ENCODE assay signal across 1 cellular context in genomic region chr19:36573020-36573947, GRCh38.
A peak's percentile ranks its signal among the peaks of the same experiment; 100 is the strongest.
TF ChIP-seq lines count a peak whose summit lies in the region.

Gene ZNF529, minus strand, starts transcription at chr19:36573292. Its CDS starts 946 bp downstream, at chr19:36572346.

TF ChIP-seq in HepG2, 621 proteins besides CTCF, POLR2A, EP300 and RAD21 (continued from another document and continues in another):
- TF ChIP-seq TOPORS (CRISPR knock-in tag; IDR thresholded peaks at IDR 0.05) (no peak; the same call in 1 of the 2 replicates), WIZ (CRISPR knock-in tag; IDR thresholded peaks at IDR 0.05) (0 out of 2 replicates have a peak, but pooled peaks have one; percentile 38), ZNF10 (CRISPR knock-in tag; IDR thresholded peaks at IDR 0.05; ENCODE audit: borderline replicate concordance, low read depth) (no peak), DZIP1 (CRISPR knock-in tag; IDR thresholded peaks at IDR 0.05) (no peak), GMEB1 (CRISPR knock-in tag; IDR thresholded peaks at IDR 0.05; ENCODE audit: borderline replicate concordance) (peak; percentile 85), SKI (IDR thresholded peaks at IDR 0.05; ENCODE audit: partially characterized antibody) (peak; percentile 38), ZNF639 (CRISPR knock-in tag; conservative IDR thresholded peaks at IDR 0.05) (peak; percentile 58), RORA (CRISPR knock-in tag; IDR thresholded peaks at IDR 0.05) (peak; percentile 87; the same call in 1 of the 2 replicates), ZNF619 (CRISPR knock-in tag; IDR thresholded peaks at IDR 0.05) (no peak; the same call in 1 of the 2 replicates), ISX (CRISPR knock-in tag; conservative IDR thresholded peaks at IDR 0.05) (0 out of 2 replicates have a peak, but pooled peaks have one; percentile 11), POLR2AphosphoS5 (IDR thresholded peaks at IDR 0.05; ENCODE audit: low read depth, low read length) (peak; percentile 84), JDP2 (CRISPR knock-in tag; IDR thresholded peaks at IDR 0.05; ENCODE audit: borderline replicate concordance) (no peak), ZNF772 (CRISPR knock-in tag; IDR thresholded peaks at IDR 0.05) (peak; percentile 43; the same call in 1 of the 2 replicates), TIGD3 (CRISPR knock-in tag; IDR thresholded peaks at IDR 0.05; ENCODE audit: borderline replicate concordance) (no peak), ZNF614 (CRISPR knock-in tag; IDR thresholded peaks at IDR 0.05; ENCODE audit: borderline replicate concordance) (peak; percentile 95), PLRG1 (conservative IDR thresholded peaks at IDR 0.05) (no peak), ZNF670 (CRISPR knock-in tag; IDR thresholded peaks at IDR 0.05; ENCODE audit: borderline replicate concordance) (no peak), HHEX (CRISPR knock-in tag; IDR thresholded peaks at IDR 0.05) (no peak), REXO4 (CRISPR knock-in tag; IDR thresholded peaks at IDR 0.05; ENCODE audit: borderline replicate concordance) (no peak), PLSCR1 (CRISPR knock-in tag; IDR thresholded peaks at IDR 0.05; ENCODE audit: borderline replicate concordance) (peak; percentile 83; the same call in 1 of the 2 replicates), ZFY (CRISPR knock-in tag; IDR thresholded peaks at IDR 0.05) (peak; percentile 86), KAT7 (CRISPR knock-in tag; IDR thresholded peaks at IDR 0.05; ENCODE audit: borderline replicate concordance) (peak; percentile 57; the same call in 1 of the 2 replicates), ZNF280B (CRISPR knock-in tag; IDR thresholded peaks at IDR 0.05; ENCODE audit: borderline replicate concordance) (no peak; the same call in 1 of the 2 replicates), KMT2B (CRISPR knock-in tag; IDR thresholded peaks at IDR 0.05) (peak; percentile 99), MXD3 (CRISPR knock-in tag; IDR thresholded peaks at IDR 0.05) (peak; percentile 91), ZNF652 (CRISPR knock-in tag; IDR thresholded peaks at IDR 0.05; ENCODE audit: borderline replicate concordance, low read depth) (0 out of 2 replicates have a peak, but pooled peaks have one; percentile 22), MXI1 (IDR thresholded peaks at IDR 0.05; ENCODE audit: borderline replicate concordance, low read depth, low read length) (peak; percentile 96), HMGXB3 (CRISPR knock-in tag; IDR thresholded peaks at IDR 0.05; ENCODE audit: borderline replicate concordance) (peak; percentile 84; the same call in 1 of the 2 replicates), CCAR2 (optimal IDR thresholded peaks at IDR 0.05; ENCODE audit: low read depth, low read length) (no peak), IRF2 (CRISPR knock-in tag; IDR thresholded peaks at IDR 0.05) (peak; percentile 99), MTA1 (CRISPR knock-in tag; IDR thresholded peaks at IDR 0.05; ENCODE audit: borderline replicate concordance) (no peak), ZNF703 (CRISPR knock-in tag; IDR thresholded peaks at IDR 0.05; ENCODE audit: borderline replicate concordance) (no peak), HIVEP1 (CRISPR knock-in tag; IDR thresholded peaks at IDR 0.05) (0 out of 2 replicates have a peak, but pooled peaks have one; percentile 6), MAFF (IDR thresholded peaks at IDR 0.05; ENCODE audit: low read depth, low read length) (no peak), KMT2A (CRISPR knock-in tag; IDR thresholded peaks at IDR 0.05) (peak; percentile 91), MEIS2 (CRISPR knock-in tag; IDR thresholded peaks at IDR 0.05) (0 out of 2 replicates have a peak, but pooled peaks have one; percentile 58), RFXANK (CRISPR knock-in tag; IDR thresholded peaks at IDR 0.05) (peak; percentile 41; the same call in 1 of the 2 replicates), TP53 (CRISPR knock-in tag; conservative IDR thresholded peaks at IDR 0.05) (no peak), KLF15 (CRISPR knock-in tag; IDR thresholded peaks at IDR 0.05; ENCODE audit: borderline replicate concordance) (0 out of 2 replicates have a peak, but pooled peaks have one; percentile 58), KAT8 (CRISPR knock-in tag; IDR thresholded peaks at IDR 0.05) (peak; percentile 91), CENPT (CRISPR knock-in tag; IDR thresholded peaks at IDR 0.05; ENCODE audit: low read depth) (peak; percentile 63; the same call in 1 of the 2 replicates), ATF4 (CRISPR knock-in tag; IDR thresholded peaks at IDR 0.05) (peak in 1 of 2 experiments; percentile 65; a peak in 1 of 4 replicates), CREM (IDR thresholded peaks at IDR 0.05) (peak; percentile 91), CREM (CRISPR knock-in tag; IDR thresholded peaks at IDR 0.05) (no peak), SIX4 (CRISPR knock-in tag; IDR thresholded peaks at IDR 0.05) (peak; percentile 68; the same call in 1 of the 2 replicates), ZNF597 (CRISPR knock-in tag; IDR thresholded peaks at IDR 0.05) (no peak), ZBTB7B (CRISPR knock-in tag; IDR thresholded peaks at IDR 0.05) (peak; percentile 89; the same call in 1 of the 2 replicates), HOXA7 (CRISPR knock-in tag; IDR thresholded peaks at IDR 0.05) (no peak)
